ENCODE assay signal across 13 cellular contexts in the genomic region with DNA sequence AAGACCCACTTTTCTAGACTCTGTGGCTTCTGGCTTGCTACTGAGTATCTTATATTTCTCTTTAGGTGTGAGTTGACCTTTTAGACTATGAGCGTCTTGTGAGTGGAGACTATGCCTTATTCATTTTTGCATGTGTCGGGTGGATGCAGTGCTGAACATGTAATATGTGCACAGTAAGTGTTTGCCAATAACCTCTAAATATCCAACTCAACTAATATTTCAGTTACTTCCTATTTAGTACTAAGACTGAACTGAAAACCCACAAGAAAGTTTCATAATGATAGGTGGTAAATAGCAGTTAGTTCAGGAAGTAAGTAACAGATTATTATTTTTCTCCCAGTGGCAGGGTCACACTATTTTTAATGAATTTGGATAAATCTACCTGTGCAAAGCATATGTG.
DNase-seq lines count a peak whose midpoint lies in the region; ATAC-seq and TF ChIP-seq lines count a peak whose summit lies in the region.
"Had no signal": no experiment of that assay in that cellular context is flagged by ENCODE, and none has a peak within 500 bp of the region (broad histone marks: within the 10 kb centered on the region; RNA-seq: fewer than 3 reads in every experiment).

No MANE protein-coding gene starts in this region.

- no peak for TF ChIP-seq POLR2A in spleen (IDR thresholded peaks at IDR 0.05)

- 33 to 56% (median 35%) methylated on average over 2 of the region's 2 CpGs for WGBS in spleen, 5 donors

- TF ChIP-seq CTCF in spleen (IDR thresholded peaks at IDR 0.05 in 8 of 11, conservative IDR thresholded peaks at IDR 0.05 in 3 of 11): no peak

- no peaks in the 10 kb centered on the region for H3K27me3 ChIP-seq in spleen (replicated peaks in 1 of 7)

- no peak overlapping the region for H3K4me3 ChIP-seq in spleen
- H3K4me3 ChIP-seq: skin epidermis had no signal

- H3K36me3 ChIP-seq in spleen: no peaks in the 10 kb centered on the region

- H3K27ac ChIP-seq in spleen: peak overlapping the region in 5 of 8 donors; percentile 13 to 66 (median 41)

- peak; percentile 30 to 35 for DNase-seq in Kasumi-1 (lab: John Stamatoyannopoulos, UW)
- DNase-seq in spleen: no peak
- DNase-seq in NCI-H1417 (lab: John Stamatoyannopoulos, UW): no peak
- DNase-seq in T1000 (lab: John Stamatoyannopoulos, UW): no peak
- DNase-seq: activated CD4-positive, alpha-beta T cell treated with anti-CD3 and anti-CD28 coated beads for 4 hours; activated naive CD4-positive, alpha-beta T cell treated with anti-CD3 and anti-CD28 coated beads for 36 hours; cerebellar nuclear complex; naive B cell; NCI-H2029 had no signal

- intact Hi-C loops in spleen (cut with DNase I; ENCODE audit: low total_unique reads): no loop called here

- ATAC-seq in GM18907 (IDR thresholded peaks at IDR 0.05; ENCODE audit: unreplicated experiment) (peak; percentile 66), HG02642 (IDR thresholded peaks at IDR 0.05; ENCODE audit: poor library complexity, unreplicated experiment) (peak; percentile 65), esophagus mucosa (no peak)

- peaks cover 0 to 10% (median 6%) of the 10 kb centered on the region in 8 donors for H3K9me3 ChIP-seq in spleen

- peaks cover 0 to 25% (median 7%) of the 10 kb centered on the region in 6 donors for H3K4me1 ChIP-seq in spleen

Comparison
In these comparisons a context has a peak if more than half of its experiments do, and no peak if none do; other contexts are left out.
1. DNase-seq: peak in Kasumi-1 (2 of 2); none in spleen (single experiment), NCI-H1417 (0 of 3) and T1000 (single experiment).